ENCODE assay signal across 7 cellular contexts in genomic region chr5:55607309-55607708, GRCh38.
DNase-seq lines count a peak whose midpoint lies in the region; ATAC-seq and TF ChIP-seq lines count a peak whose summit lies in the region.
"Not testable (repeated sequence)": the region's sequence is repeated elsewhere in the genome, so short reads cannot be mapped to it uniquely, and the experiment has no call there.

No MANE protein-coding gene starts in this region.

- intact Hi-C loops in PC-3 (cut with micrococcal nuclease), result not testable (repeated sequence)

- H3K4me2 ChIP-seq in PC-3 (ENCODE audit: low read length), result not testable (repeated sequence)

- not testable (repeated sequence) for H3K27me3 ChIP-seq in PC-3 (ENCODE audit: low read length)

- not testable (repeated sequence) for H3K79me2 ChIP-seq in PC-3 (ENCODE audit: low read length)

- CTCF ChIA-PET in PC-3 (lab: Charles Lee), result interaction anchor here (0.6 kb wide), 1 partner anchor 134 kb away, joined by 4 read pairs; no protein-coding TSS in a partner anchor

- not testable (repeated sequence) for H4K20me1 ChIP-seq in PC-3 (ENCODE audit: low read length)

- not testable (repeated sequence) for H3K27ac ChIP-seq in PC-3 (ENCODE audit: low read length)

- H3K4me1 ChIP-seq in PC-3 (ENCODE audit: insufficient read depth, low read length), result peaks cover 37% of the 10 kb centered on the region

- not testable (repeated sequence) for H3K36me3 ChIP-seq in PC-3 (ENCODE audit: low read depth, low read length)

- H3F3A ChIP-seq in PC-3 (ENCODE audit: low read length, unreplicated experiment), result not testable (repeated sequence)

- peak; percentile 45 for DNase-seq in EL
- DNase-seq in LHCN-M2 (ENCODE audit: low read depth), result peak; percentile 29
- peak; percentile 27 for DNase-seq in PC-3
- DNase-seq in amniotic epithelial cell (ENCODE audit: low read depth), result peak; percentile 44
- DNase-seq in choroid plexus epithelial cell (ENCODE audit: low read depth), result peak; percentile 52
- DNase-seq in fibroblast of pulmonary artery (ENCODE audit: low read depth), result peak; percentile 46
- peak; percentile 33 for DNase-seq in mesenteric fat pad (ENCODE audit: low spot score)

- not testable (repeated sequence) for H2AFZ ChIP-seq in PC-3 (ENCODE audit: low read length)

- not testable (repeated sequence) for TF ChIP-seq CTCF in PC-3 (conservative IDR thresholded peaks at IDR 0.05; ENCODE audit: low read depth, low read length); choroid plexus epithelial cell (conservative IDR thresholded peaks at IDR 0.05; ENCODE audit: low read depth, low read length); fibroblast of pulmonary artery (IDR thresholded peaks at IDR 0.05; ENCODE audit: low read length, missing control alignments)

- H3K9ac ChIP-seq in PC-3 (ENCODE audit: low read length), result not testable (repeated sequence)

- H3K9me3 ChIP-seq in PC-3 (ENCODE audit: low read length), result not testable (repeated sequence)

- POLR2A ChIA-PET in PC-3 (lab: Charles Lee; ENCODE audit: unreplicated experiment), result interaction anchor here (0.6 to 0.7 kb wide), 2 partner anchors 293 to 447 kb away, joined by 4 to 6 read pairs; partner anchors contain the start of gene GPX8

- not testable (repeated sequence) for H3K9me2 ChIP-seq in PC-3 (replicated peaks; ENCODE audit: low read length)

- BruUV-seq in PC-3 (replicated peaks; lab: Mats Ljungman, UMichigan), result not testable (repeated sequence)

- ATAC-seq in PC-3, result not testable (repeated sequence)

- not testable (repeated sequence) for H3K4me3 ChIP-seq in PC-3 (ENCODE audit: low read length); choroid plexus epithelial cell (ENCODE audit: low read depth, low read length); fibroblast of pulmonary artery (replicated peaks; ENCODE audit: low read depth, low read length)
